Comparison of ENCODE assay signal across 1 cellular context in the genomic region with DNA sequence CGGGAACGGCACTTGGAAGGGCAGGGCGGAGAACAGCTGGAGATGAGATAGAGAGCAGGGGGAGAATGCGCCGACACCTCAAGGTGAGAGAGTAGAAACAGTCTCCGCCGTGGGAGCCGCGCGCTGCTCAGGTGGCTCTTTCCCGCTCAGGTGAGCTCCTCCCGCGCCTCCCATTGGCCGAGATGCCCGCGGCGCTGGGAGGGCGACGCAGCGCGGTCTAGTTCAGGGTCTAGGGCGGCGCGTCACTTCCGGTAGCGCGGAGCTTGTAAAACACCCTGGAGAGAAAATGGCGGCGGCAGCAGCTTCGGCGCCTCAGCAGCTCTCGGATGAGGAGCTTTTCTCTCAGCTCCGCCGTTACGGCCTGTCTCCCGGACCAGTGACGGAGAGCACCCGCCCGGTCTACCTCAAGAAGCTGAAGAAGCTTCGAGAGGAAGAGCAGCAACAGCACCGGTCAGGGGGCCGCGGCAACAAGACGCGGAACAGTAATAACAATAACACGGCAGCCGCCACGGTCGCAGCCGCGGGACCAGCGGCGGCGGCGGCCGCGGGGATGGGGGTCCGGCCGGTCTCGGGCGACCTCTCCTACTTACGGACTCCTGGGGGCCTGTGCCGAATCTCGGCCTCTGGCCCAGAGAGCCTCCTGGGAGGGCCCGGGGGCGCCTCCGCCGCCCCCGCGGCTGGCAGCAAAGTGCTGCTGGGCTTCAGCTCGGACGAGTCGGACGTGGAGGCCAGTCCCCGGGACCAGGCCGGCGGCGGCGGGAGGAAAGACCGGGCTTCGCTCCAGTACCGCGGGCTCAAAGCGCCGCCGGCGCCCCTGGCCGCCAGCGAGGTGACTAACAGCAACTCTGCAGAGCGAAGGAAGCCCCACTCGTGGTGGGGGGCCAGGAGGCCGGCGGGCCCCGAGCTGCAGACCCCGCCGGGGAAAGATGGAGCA.
TF ChIP-seq lines count a peak whose summit lies in the region.

A gene (plus strand): TSS at position 273 of the 934 bp plus-strand sequence. CDS start 14 bp downstream, at position 287.

TF ChIP-seq in HepG2, 621 proteins besides CTCF, POLR2A, EP300 and RAD21 (continued from another document and continues in another):
- TF ChIP-seq ZNF207 (IDR thresholded peaks at IDR 0.05; ENCODE audit: borderline replicate concordance) (no peak), XRCC5 (optimal IDR thresholded peaks at IDR 0.05; ENCODE audit: low read length) (peak; percentile 13), KDM3A (CRISPR knock-in tag; IDR thresholded peaks at IDR 0.05; ENCODE audit: low read depth) (peak; percentile 75; the same call in 1 of the 2 replicates), KLF11 (CRISPR knock-in tag; IDR thresholded peaks at IDR 0.05) (peak; percentile 99), SKI (IDR thresholded peaks at IDR 0.05; ENCODE audit: partially characterized antibody) (peak; percentile 82), ZNF816 (CRISPR knock-in tag; IDR thresholded peaks at IDR 0.05; ENCODE audit: borderline replicate concordance) (peak; percentile 99), ZNF124 (CRISPR knock-in tag; IDR thresholded peaks at IDR 0.05) (peak; percentile 99), GLI4 (CRISPR knock-in tag; IDR thresholded peaks at IDR 0.05; ENCODE audit: borderline replicate concordance) (peak; percentile 88; the same call in 1 of the 2 replicates), HOXA3 (CRISPR knock-in tag; IDR thresholded peaks at IDR 0.05) (peak; percentile 98), ZBTB38 (CRISPR knock-in tag; IDR thresholded peaks at IDR 0.05) (peak; percentile 99), U2AF1 (optimal IDR thresholded peaks at IDR 0.05; ENCODE audit: low read depth, low read length) (no peak), HMG20B (CRISPR knock-in tag; conservative IDR thresholded peaks at IDR 0.05) (peak; percentile 89), ZFP90 (CRISPR knock-in tag; IDR thresholded peaks at IDR 0.05; ENCODE audit: borderline replicate concordance) (peak; percentile 98), FLYWCH1 (CRISPR knock-in tag; IDR thresholded peaks at IDR 0.05) (peak; percentile 97), NCOA5 (CRISPR knock-in tag; IDR thresholded peaks at IDR 0.05) (no peak), ZNF605 (CRISPR knock-in tag; IDR thresholded peaks at IDR 0.05) (peak; percentile 100), ZNF383 (CRISPR knock-in tag; IDR thresholded peaks at IDR 0.05; ENCODE audit: borderline replicate concordance) (no peak), ZMYM2 (CRISPR knock-in tag; IDR thresholded peaks at IDR 0.05) (peak; percentile 95), ZC3H4 (CRISPR knock-in tag; IDR thresholded peaks at IDR 0.05; ENCODE audit: borderline replicate concordance) (0 out of 2 replicates have a peak, but pooled peaks have one; percentile 79), ADNP (CRISPR knock-in tag; IDR thresholded peaks at IDR 0.05) (no peak), CCDC6 (CRISPR knock-in tag; IDR thresholded peaks at IDR 0.05) (peak; percentile 100), BORCS8-MEF2B (CRISPR knock-in tag; IDR thresholded peaks at IDR 0.05) (peak; percentile 100), PHB2 (IDR thresholded peaks at IDR 0.05; ENCODE audit: partially characterized antibody) (no peak), RORA (CRISPR knock-in tag; IDR thresholded peaks at IDR 0.05) (peak; percentile 65; the same call in 1 of the 2 replicates)
- TF ChIP-seq, protein P1, sequence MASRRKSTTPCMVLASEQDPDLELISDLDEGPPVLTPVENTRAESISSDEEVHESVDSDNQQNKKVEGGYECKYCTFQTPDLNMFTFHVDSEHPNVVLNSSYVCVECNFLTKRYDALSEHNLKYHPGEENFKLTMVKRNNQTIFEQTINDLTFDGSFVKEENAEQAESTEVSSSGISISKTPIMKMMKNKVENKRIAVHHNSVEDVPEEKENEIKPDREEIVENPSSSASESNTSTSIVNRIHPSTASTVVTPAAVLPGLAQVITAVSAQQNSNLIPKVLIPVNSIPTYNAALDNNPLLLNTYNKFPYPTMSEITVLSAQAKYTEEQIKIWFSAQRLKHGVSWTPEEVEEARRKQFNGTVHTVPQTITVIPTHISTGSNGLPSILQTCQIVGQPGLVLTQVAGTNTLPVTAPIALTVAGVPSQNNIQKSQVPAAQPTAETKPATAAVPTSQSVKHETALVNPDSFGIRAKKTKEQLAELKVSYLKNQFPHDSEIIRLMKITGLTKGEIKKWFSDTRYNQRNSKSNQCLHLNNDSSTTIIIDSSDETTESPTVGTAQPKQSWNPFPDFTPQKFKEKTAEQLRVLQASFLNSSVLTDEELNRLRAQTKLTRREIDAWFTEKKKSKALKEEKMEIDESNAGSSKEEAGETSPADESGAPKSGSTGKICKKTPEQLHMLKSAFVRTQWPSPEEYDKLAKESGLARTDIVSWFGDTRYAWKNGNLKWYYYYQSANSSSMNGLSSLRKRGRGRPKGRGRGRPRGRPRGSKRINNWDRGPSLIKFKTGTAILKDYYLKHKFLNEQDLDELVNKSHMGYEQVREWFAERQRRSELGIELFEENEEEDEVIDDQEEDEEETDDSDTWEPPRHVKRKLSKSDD (CRISPR knock-in tag; IDR thresholded peaks at IDR 0.05; ENCODE audit: low read depth), result peak; percentile 92
- TF ChIP-seq, protein P2, sequence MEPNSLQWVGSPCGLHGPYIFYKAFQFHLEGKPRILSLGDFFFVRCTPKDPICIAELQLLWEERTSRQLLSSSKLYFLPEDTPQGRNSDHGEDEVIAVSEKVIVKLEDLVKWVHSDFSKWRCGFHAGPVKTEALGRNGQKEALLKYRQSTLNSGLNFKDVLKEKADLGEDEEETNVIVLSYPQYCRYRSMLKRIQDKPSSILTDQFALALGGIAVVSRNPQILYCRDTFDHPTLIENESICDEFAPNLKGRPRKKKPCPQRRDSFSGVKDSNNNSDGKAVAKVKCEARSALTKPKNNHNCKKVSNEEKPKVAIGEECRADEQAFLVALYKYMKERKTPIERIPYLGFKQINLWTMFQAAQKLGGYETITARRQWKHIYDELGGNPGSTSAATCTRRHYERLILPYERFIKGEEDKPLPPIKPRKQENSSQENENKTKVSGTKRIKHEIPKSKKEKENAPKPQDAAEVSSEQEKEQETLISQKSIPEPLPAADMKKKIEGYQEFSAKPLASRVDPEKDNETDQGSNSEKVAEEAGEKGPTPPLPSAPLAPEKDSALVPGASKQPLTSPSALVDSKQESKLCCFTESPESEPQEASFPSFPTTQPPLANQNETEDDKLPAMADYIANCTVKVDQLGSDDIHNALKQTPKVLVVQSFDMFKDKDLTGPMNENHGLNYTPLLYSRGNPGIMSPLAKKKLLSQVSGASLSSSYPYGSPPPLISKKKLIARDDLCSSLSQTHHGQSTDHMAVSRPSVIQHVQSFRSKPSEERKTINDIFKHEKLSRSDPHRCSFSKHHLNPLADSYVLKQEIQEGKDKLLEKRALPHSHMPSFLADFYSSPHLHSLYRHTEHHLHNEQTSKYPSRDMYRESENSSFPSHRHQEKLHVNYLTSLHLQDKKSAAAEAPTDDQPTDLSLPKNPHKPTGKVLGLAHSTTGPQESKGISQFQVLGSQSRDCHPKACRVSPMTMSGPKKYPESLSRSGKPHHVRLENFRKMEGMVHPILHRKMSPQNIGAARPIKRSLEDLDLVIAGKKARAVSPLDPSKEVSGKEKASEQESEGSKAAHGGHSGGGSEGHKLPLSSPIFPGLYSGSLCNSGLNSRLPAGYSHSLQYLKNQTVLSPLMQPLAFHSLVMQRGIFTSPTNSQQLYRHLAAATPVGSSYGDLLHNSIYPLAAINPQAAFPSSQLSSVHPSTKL (CRISPR knock-in tag; IDR thresholded peaks at IDR 0.05), result peak; percentile 79
- TF ChIP-seq, protein P3, sequence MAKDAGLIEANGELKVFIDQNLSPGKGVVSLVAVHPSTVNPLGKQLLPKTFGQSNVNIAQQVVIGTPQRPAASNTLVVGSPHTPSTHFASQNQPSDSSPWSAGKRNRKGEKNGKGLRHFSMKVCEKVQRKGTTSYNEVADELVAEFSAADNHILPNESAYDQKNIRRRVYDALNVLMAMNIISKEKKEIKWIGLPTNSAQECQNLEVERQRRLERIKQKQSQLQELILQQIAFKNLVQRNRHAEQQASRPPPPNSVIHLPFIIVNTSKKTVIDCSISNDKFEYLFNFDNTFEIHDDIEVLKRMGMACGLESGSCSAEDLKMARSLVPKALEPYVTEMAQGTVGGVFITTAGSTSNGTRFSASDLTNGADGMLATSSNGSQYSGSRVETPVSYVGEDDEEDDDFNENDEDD (CRISPR knock-in tag; IDR thresholded peaks at IDR 0.05; ENCODE audit: borderline replicate concordance), result peak; percentile 100
- TF ChIP-seq, protein P4, sequence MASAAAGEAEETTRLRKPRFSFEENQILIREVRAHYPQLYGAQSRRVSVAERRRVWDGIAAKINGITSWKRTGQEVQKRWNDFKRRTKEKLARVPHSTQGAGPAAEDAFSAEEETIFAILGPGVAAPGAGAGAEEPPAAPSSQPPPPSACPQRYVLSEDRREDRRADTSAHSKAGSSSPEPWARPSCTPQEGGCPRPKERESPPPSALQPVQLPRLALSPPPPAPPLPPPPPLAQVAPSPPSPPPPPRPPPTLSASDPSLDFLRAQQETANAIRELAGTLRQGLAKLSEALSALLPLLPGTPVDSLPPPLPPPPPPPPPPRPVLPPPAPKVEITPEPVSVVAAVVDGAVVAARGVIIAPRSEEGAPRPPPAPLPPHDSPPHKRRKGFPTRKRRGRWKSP (CRISPR knock-in tag; IDR thresholded peaks at IDR 0.05), result peak; percentile 98
- TF ChIP-seq, protein P5, sequence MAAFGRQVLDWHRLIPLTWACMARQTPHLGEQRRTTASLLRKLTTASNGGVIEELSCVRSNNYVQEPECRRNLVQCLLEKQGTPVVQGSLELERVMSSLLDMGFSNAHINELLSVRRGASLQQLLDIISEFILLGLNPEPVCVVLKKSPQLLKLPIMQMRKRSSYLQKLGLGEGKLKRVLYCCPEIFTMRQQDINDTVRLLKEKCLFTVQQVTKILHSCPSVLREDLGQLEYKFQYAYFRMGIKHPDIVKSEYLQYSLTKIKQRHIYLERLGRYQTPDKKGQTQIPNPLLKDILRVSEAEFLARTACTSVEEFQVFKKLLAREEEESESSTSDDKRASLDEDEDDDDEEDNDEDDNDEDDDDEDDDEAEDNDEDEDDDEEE (CRISPR knock-in tag; IDR thresholded peaks at IDR 0.05), result peak; percentile 100
- TF ChIP-seq, protein P6, sequence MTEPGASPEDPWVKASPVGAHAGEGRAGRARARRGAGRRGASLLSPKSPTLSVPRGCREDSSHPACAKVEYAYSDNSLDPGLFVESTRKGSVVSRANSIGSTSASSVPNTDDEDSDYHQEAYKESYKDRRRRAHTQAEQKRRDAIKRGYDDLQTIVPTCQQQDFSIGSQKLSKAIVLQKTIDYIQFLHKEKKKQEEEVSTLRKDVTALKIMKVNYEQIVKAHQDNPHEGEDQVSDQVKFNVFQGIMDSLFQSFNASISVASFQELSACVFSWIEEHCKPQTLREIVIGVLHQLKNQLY (CRISPR knock-in tag; IDR thresholded peaks at IDR 0.05), result peak; percentile 88
- TF ChIP-seq, protein P7, sequence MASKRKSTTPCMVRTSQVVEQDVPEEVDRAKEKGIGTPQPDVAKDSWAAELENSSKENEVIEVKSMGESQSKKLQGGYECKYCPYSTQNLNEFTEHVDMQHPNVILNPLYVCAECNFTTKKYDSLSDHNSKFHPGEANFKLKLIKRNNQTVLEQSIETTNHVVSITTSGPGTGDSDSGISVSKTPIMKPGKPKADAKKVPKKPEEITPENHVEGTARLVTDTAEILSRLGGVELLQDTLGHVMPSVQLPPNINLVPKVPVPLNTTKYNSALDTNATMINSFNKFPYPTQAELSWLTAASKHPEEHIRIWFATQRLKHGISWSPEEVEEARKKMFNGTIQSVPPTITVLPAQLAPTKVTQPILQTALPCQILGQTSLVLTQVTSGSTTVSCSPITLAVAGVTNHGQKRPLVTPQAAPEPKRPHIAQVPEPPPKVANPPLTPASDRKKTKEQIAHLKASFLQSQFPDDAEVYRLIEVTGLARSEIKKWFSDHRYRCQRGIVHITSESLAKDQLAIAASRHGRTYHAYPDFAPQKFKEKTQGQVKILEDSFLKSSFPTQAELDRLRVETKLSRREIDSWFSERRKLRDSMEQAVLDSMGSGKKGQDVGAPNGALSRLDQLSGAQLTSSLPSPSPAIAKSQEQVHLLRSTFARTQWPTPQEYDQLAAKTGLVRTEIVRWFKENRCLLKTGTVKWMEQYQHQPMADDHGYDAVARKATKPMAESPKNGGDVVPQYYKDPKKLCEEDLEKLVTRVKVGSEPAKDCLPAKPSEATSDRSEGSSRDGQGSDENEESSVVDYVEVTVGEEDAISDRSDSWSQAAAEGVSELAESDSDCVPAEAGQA (IDR thresholded peaks at IDR 0.05; ENCODE audit: low read depth), result peak; percentile 86
- TF ChIP-seq, protein P7 (CRISPR knock-in tag; IDR thresholded peaks at IDR 0.05; ENCODE audit: borderline replicate concordance), result peak; percentile 99; the same call in 1 of the 2 replicates
- TF ChIP-seq, protein P8, sequence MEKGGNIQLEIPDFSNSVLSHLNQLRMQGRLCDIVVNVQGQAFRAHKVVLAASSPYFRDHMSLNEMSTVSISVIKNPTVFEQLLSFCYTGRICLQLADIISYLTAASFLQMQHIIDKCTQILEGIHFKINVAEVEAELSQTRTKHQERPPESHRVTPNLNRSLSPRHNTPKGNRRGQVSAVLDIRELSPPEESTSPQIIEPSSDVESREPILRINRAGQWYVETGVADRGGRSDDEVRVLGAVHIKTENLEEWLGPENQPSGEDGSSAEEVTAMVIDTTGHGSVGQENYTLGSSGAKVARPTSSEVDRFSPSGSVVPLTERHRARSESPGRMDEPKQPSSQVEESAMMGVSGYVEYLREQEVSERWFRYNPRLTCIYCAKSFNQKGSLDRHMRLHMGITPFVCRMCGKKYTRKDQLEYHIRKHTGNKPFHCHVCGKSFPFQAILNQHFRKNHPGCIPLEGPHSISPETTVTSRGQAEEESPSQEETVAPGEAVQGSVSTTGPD (CRISPR knock-in tag; IDR thresholded peaks at IDR 0.05), result peak; percentile 82
